In genomic region chr21:34519013-34519412, GRCh38 we compare ENCODE assay signal across 15 cellular contexts. TPM values are rescaled to one million over a fixed set of nuclear protein-coding genes. Genes with fewer than 3 reads are reported as not detected.
A peak's percentile ranks its signal among the peaks of the same experiment; 100 is the strongest.
DNase-seq lines count a peak whose midpoint lies in the region; ATAC-seq and TF ChIP-seq lines count a peak whose summit lies in the region.
"Had no signal": no experiment of that assay in that cellular context is flagged by ENCODE, and none has a peak within 500 bp of the region (broad histone marks: within the 10 kb centered on the region; RNA-seq: fewer than 3 reads in every experiment).

No MANE protein-coding gene starts in this region.

- DNase-seq in breast epithelium (ENCODE audit: low spot score in 2 of 2) (no peak), mammary epithelial cell (no peak), NCI-H69 (lab: John Stamatoyannopoulos, UW) (peak; percentile 67), mesenchymal stem cell (no peak), lower leg skin (ENCODE audit: low spot score in 2 of 2) (no peak), neural progenitor cell (ENCODE audit: low spot score) (no peak)
- DNase-seq in stimulated activated CD4-positive, alpha-beta T cell treated with anti-CD3 and anti-CD28 coated beads, Interleukin-1b, Interleukin-23, amount 100 ng/mL, for 48 hours, result no peak
- DNase-seq: C1 segment of cervical spinal cord, NCI-H1048, NCI-H1436 treated with DMSO at 0.1 percent for 48 hours, NCI-H2081 treated with DMSO at 0.1 percent for 48 hours, NCI-H510A treated with DMSO at 0.1 percent for 48 hours, Peyer's patch, SHP77 had no signal

- no peak overlapping the region for H2BK15ac ChIP-seq in mesenchymal stem cell (ENCODE audit: low read depth, poor library complexity, severe bottlenecking)

- no peak overlapping the region for H3K23ac ChIP-seq in mesenchymal stem cell (ENCODE audit: low read length in 2 of 2)

- no peak overlapping the region for H3K27ac Mint-ChIP-seq in neural progenitor cell

- H3K9me3 Mint-ChIP-seq in neural progenitor cell, result peaks cover 3% of the 10 kb centered on the region

- BruUV-seq in mammary epithelial cell (replicated peaks; lab: Mats Ljungman, UMichigan), result no TSS peak

- no peaks in the 10 kb centered on the region for H3F3A ChIP-seq in neural progenitor cell (ENCODE audit: low read depth)

- TF ChIP-seq POLR2A in breast epithelium (IDR thresholded peaks at IDR 0.05) (no peak), lower leg skin (IDR thresholded peaks at IDR 0.05) (no peak)

- H2BK5ac ChIP-seq in mesenchymal stem cell (ENCODE audit: low read depth, low read length, poor library complexity, severe bottlenecking), result no peak overlapping the region

- dilution Hi-C loops in mammary epithelial cell (cut with HindIII; ENCODE audit: low sequenced_read_pairs), result no loop called here

- in situ Hi-C loops in mammary epithelial cell (cut with MboI; ENCODE audit: low sequenced_read_pairs in 2 of 2), result no loop called here

- intact Hi-C loops in breast epithelium (cut with DNase I; ENCODE audit: low total_unique reads), result no loop called here
- intact Hi-C loops in mammary epithelial cell (cut with micrococcal nuclease), result no loop called here
- intact Hi-C loops in lower leg skin (cut with DNase I; ENCODE audit: low total_unique reads), result no loop called here

- H3K9me3 ChIP-seq in breast epithelium (no peaks in the 10 kb centered on the region), mammary epithelial cell (replicated peaks; ENCODE audit: insufficient read depth, low read length) (no peaks in the 10 kb centered on the region), mesenchymal stem cell (ENCODE audit: control insufficient read depth, low read length) (no peaks in the 10 kb centered on the region), neural progenitor cell (ENCODE audit: low read depth) (no peaks in the 10 kb centered on the region)
- H3K9me3 ChIP-seq: Peyer's patch had no signal

- H4K20me1 ChIP-seq in mammary epithelial cell (ENCODE audit: insufficient read depth, low read length) (no peaks in the 10 kb centered on the region), neural progenitor cell (ENCODE audit: low read depth) (no peaks in the 10 kb centered on the region)

- H3K79me2 ChIP-seq in mammary epithelial cell (ENCODE audit: insufficient read depth, low read length), result no peaks in the 10 kb centered on the region
- no peaks in the 10 kb centered on the region for H3K79me2 ChIP-seq in neural progenitor cell (ENCODE audit: low read depth)

- H3K9ac ChIP-seq in mammary epithelial cell (ENCODE audit: insufficient read depth, low read length) (no peak overlapping the region), mesenchymal stem cell (ENCODE audit: low read length) (no peak overlapping the region), neural progenitor cell (no peak overlapping the region)

- no peak overlapping the region for H3K14ac ChIP-seq in mesenchymal stem cell (ENCODE audit: low read length in 2 of 2)

- no peak overlapping the region for H3K4me3 Mint-ChIP-seq in neural progenitor cell

- H3K27me3 ChIP-seq in breast epithelium (no peaks in the 10 kb centered on the region), mammary epithelial cell (ENCODE audit: insufficient read depth, low read length) (no peaks in the 10 kb centered on the region), mesenchymal stem cell (ENCODE audit: control insufficient read depth in 1 of 2, insufficient read depth in 1 of 2, low read length in 2 of 2) (no peaks in the 10 kb centered on the region), neural progenitor cell (no peaks in the 10 kb centered on the region)
- H3K27me3 ChIP-seq: Peyer's patch had no signal

- CTCF ChIA-PET in mammary epithelial cell (lab: Charles Lee; ENCODE audit: low non-redundant PET), result no interaction called here

- H3K4me1 Mint-ChIP-seq in neural progenitor cell, result peaks cover 17% of the 10 kb centered on the region

- no peak overlapping the region for H3K4ac ChIP-seq in mesenchymal stem cell (ENCODE audit: low read depth in 1 of 2, low read length in 2 of 2)

- ATAC-seq in HG02970 (IDR thresholded peaks at IDR 0.05; ENCODE audit: low FRiP score, unreplicated experiment), result no peak

- no peak overlapping the region for H4K91ac ChIP-seq in mesenchymal stem cell (ENCODE audit: low read length)

- H3K4me1 ChIP-seq in breast epithelium (no peaks in the 10 kb centered on the region), mammary epithelial cell (ENCODE audit: insufficient read depth, low read length) (no peaks in the 10 kb centered on the region), mesenchymal stem cell (ENCODE audit: control insufficient read depth, insufficient read depth, low read depth, low read length) (peaks cover 37% of the 10 kb centered on the region), neural progenitor cell (peaks cover 12% of the 10 kb centered on the region)

- peaks cover 10% of the 10 kb centered on the region for H3K79me1 ChIP-seq in mesenchymal stem cell (replicated peaks; ENCODE audit: low read length, poor library complexity, severe bottlenecking)

- H3K36me3 ChIP-seq in breast epithelium (no peaks in the 10 kb centered on the region), mammary epithelial cell (ENCODE audit: insufficient read depth, low read length) (no peaks in the 10 kb centered on the region), mesenchymal stem cell (ENCODE audit: control insufficient read depth in 1 of 2, insufficient read depth in 2 of 2, low read depth in 1 of 2, low read length in 2 of 2) (peaks cover 53 to 79% of the 10 kb centered on the region in 2 experiments), neural progenitor cell (no peaks in the 10 kb centered on the region)

- no peak overlapping the region for H2BK12ac ChIP-seq in mesenchymal stem cell (ENCODE audit: low read length in 2 of 2)

- H3K36me3 Mint-ChIP-seq in neural progenitor cell, result peaks cover 6% of the 10 kb centered on the region

- H3K27ac ChIP-seq in breast epithelium (peak overlapping the region; percentile 27 to 44), mammary epithelial cell (ENCODE audit: insufficient read depth, low read depth, low read length) (no peak overlapping the region), mesenchymal stem cell (ENCODE audit: low read length, poor library complexity, severe bottlenecking) (peak overlapping the region; percentile 45), neural progenitor cell (no peak overlapping the region)

- H3K27me3 Mint-ChIP-seq in neural progenitor cell (ENCODE audit: insufficient read depth, low read depth), result no peaks in the 10 kb centered on the region

- H2AK5ac ChIP-seq in mesenchymal stem cell (ENCODE audit: low read length, severe bottlenecking), result no peak overlapping the region

- 56% methylated on average over 4 of the region's 4 CpGs for WGBS in mammary epithelial cell (ENCODE audit: low coverage, missing lambda C conversion rate)
- 91% methylated on average over 4 of the region's 4 CpGs for WGBS in mesenchymal stem cell
- WGBS in lower leg skin, 2 donors, result 74 to 91% methylated on average over 4 of the region's 4 CpGs

- no peak overlapping the region for H2BK120ac ChIP-seq in mesenchymal stem cell (ENCODE audit: low read depth, low read length)

- no peak overlapping the region for H3K18ac ChIP-seq in mesenchymal stem cell (ENCODE audit: low read depth in 1 of 2, low read length in 2 of 2)

- H2AFZ ChIP-seq in mammary epithelial cell (ENCODE audit: low read depth, low read length) (no peak overlapping the region), mesenchymal stem cell (ENCODE audit: low read depth, low read length) (no peak overlapping the region), neural progenitor cell (replicated peaks) (no peak overlapping the region)

- H4K8ac ChIP-seq in mesenchymal stem cell (ENCODE audit: low read length), result no peak overlapping the region

- H3K4me2 ChIP-seq in mammary epithelial cell (ENCODE audit: insufficient read depth, low read depth, low read length) (no peak overlapping the region), mesenchymal stem cell (ENCODE audit: low read length, poor library complexity, severe bottlenecking) (no peak overlapping the region), neural progenitor cell (no peak overlapping the region)

- TF ChIP-seq CTCF in breast epithelium (IDR thresholded peaks at IDR 0.05), result no peak
- TF ChIP-seq CTCF in mammary epithelial cell (conservative IDR thresholded peaks at IDR 0.05 in 1 of 2, IDR thresholded peaks at IDR 0.05 in 1 of 2; ENCODE audit: extremely low read depth in 1 of 2, insufficient read depth in 1 of 2, low read depth in 1 of 2, low read length in 2 of 2), result no peak
- TF ChIP-seq CTCF in lower leg skin (IDR thresholded peaks at IDR 0.05), result no peak
- TF ChIP-seq CTCF in neural progenitor cell (IDR thresholded peaks at IDR 0.05), result no peak

- no peak overlapping the region for H3K4me3 ChIP-seq in breast epithelium
- no peak overlapping the region for H3K4me3 ChIP-seq in mammary epithelial cell (replicated peaks in 1 of 3; ENCODE audit: insufficient read depth in 1 of 3, low read depth in 2 of 3, low read length in 3 of 3)
- H3K4me3 ChIP-seq in mesenchymal stem cell (ENCODE audit: insufficient read depth in 1 of 2, low read depth in 1 of 2, low read length in 2 of 2), result no peak overlapping the region
- H3K4me3 ChIP-seq in lower leg skin (ENCODE audit: low read depth, poor library complexity, severe bottlenecking), result no peak overlapping the region
- no peak overlapping the region for H3K4me3 ChIP-seq in neural progenitor cell
- H3K4me3 ChIP-seq: Peyer's patch had no signal

RNA-seq across cellular contexts. Expression of gene KCNE1, which starts 7.0 kb away (rescaled TPM):
- total RNA-seq in breast epithelium (1 to 10 TPM; 1.6 to 6.7 (median 2.2) TPM), mammary epithelial cell (under 1 TPM; 0.19 to 0.33 TPM), lower leg skin (1 to 10 TPM in 1 of 4 donors, under 1 TPM in 3; 0.13 to 1.4 (median 0.64) TPM), neural progenitor cell (ENCODE audit: low replicate concordance) (not detected in 2 replicates)
- polyA plus RNA-seq in mammary epithelial cell, result 0.08 TPM
- not detected for polyA minus RNA-seq in mammary epithelial cell
- 0.19 TPM for polyA plus RNA-seq in mesenchymal stem cell (2013, experiment 1 of 2)
- polyA plus RNA-seq in mesenchymal stem cell (2013, experiment 2 of 2), result 0.23 TPM

Comparison
In these comparisons a context has a peak if more than half of its experiments do, and no peak if none do; other contexts are left out.
1. H3K27ac ChIP-seq: peak in breast epithelium (2 of 2) and mesenchymal stem cell (single experiment); none in mammary epithelial cell (single experiment) and neural progenitor cell (single experiment).